ENCODE assay signal across 30 cellular contexts in the genomic region with DNA sequence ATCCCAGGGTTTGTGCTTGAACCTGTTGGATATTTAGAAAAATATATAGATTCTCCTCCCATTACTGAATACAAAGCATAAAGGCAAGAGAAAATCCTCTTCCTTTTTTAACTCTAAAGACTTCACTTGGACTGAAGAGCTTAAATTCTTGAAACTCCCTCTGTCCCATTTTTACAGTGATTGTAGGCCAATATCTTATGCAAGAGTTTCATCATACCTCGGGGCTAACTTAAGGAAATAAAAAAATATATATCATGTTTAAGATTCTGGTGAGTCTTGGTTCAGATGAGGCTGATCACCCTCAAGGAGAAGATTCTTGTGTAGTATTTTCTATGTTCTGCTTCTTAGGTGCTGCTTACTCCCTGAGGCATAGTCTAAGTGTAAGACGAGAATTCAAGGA.
"Had no signal": no experiment of that assay in that cellular context is flagged by ENCODE, and none has a peak within 500 bp of the region (broad histone marks: within the 10 kb centered on the region; RNA-seq: fewer than 3 reads in every experiment).

No MANE protein-coding gene starts in this region.

- H3K27ac Mint-ChIP-seq: activated CD4-positive, alpha-beta memory T cell treated with anti-CD3 and anti-CD28 coated beads for 36 hours; activated T-cell treated with anti-CD3 and anti-CD28 coated beads, Interleukin-2, amount 50 U/mL, for 24 hours; natural killer cell treated with Interleukin-12 subunit alpha and Interleukin-12 subunit beta and Interleukin-15 and Interleukin-18, amount 100 ng/mL, for 72 hours; progenitor cell of endocrine pancreas; stimulated activated memory B cell treated with anti-CD40 and anti-IgM and Interleukin-4, amounts not matched to agents 10 μg/mL and 1 μg/mL and 100 μg/mL, for 72 hours; stimulated activated naive CD8-positive, alpha-beta T cell treated with anti-CD3 and anti-CD28 coated beads, Interleukin-15, amount 100 ng/mL, for 72 hours; T-cell; T-helper 2 cell treated with Interferon-gamma antibody and Interleukin-4, amounts not matched to agents 5 μg/mL and 100 μg/mL, for 36 hours had no signal

- H3K4me3 Mint-ChIP-seq: activated CD4-positive, alpha-beta memory T cell treated with anti-CD3 and anti-CD28 coated beads for 36 hours; activated T-cell treated with anti-CD3 and anti-CD28 coated beads, Interleukin-2, amount 50 U/mL, for 24 hours; natural killer cell treated with Interleukin-12 subunit alpha and Interleukin-12 subunit beta and Interleukin-15 and Interleukin-18, amount 100 ng/mL, for 72 hours; stimulated activated memory B cell treated with anti-CD40 and anti-IgM and Interleukin-4, amounts not matched to agents 10 μg/mL and 1 μg/mL and 100 μg/mL, for 72 hours; stimulated activated naive CD8-positive, alpha-beta T cell treated with anti-CD3 and anti-CD28 coated beads, Interleukin-15, amount 100 ng/mL, for 72 hours; T-cell; T-helper 2 cell treated with Interferon-gamma antibody and Interleukin-4, amounts not matched to agents 5 μg/mL and 100 μg/mL, for 36 hours had no signal

- H3K4me1 Mint-ChIP-seq: stimulated activated memory B cell treated with anti-CD40 and anti-IgM and Interleukin-4, amounts not matched to agents 10 μg/mL and 1 μg/mL and 100 μg/mL, for 72 hours; stimulated activated naive CD8-positive, alpha-beta T cell treated with anti-CD3 and anti-CD28 coated beads, Interleukin-15, amount 100 ng/mL, for 72 hours; T-cell had no signal

- H3K9me3 ChIP-seq: colonic mucosa, lower lobe of right lung, mucosa of descending colon, ovary, thyroid gland, upper lobe of right lung had no signal

- H3K27ac ChIP-seq: colonic mucosa, heart right ventricle, lower lobe of right lung, ovary, thyroid gland, upper lobe of right lung, VCaP had no signal

- H3K4me3 ChIP-seq: colonic mucosa, heart right ventricle, lower lobe of right lung, mucosa of descending colon, ovary, smooth muscle cell, thyroid gland, upper lobe of right lung had no signal

- H3K27me3 Mint-ChIP-seq: activated CD4-positive, alpha-beta memory T cell treated with anti-CD3 and anti-CD28 coated beads for 36 hours; activated T-cell treated with anti-CD3 and anti-CD28 coated beads, Interleukin-2, amount 50 U/mL, for 24 hours; natural killer cell treated with Interleukin-12 subunit alpha and Interleukin-12 subunit beta and Interleukin-15 and Interleukin-18, amount 100 ng/mL, for 72 hours; progenitor cell of endocrine pancreas; stimulated activated memory B cell treated with anti-CD40 and anti-IgM and Interleukin-4, amounts not matched to agents 10 μg/mL and 1 μg/mL and 100 μg/mL, for 72 hours; stimulated activated naive CD8-positive, alpha-beta T cell treated with anti-CD3 and anti-CD28 coated beads, Interleukin-15, amount 100 ng/mL, for 72 hours; T-cell had no signal

- DNase-seq: activated CD4-positive, alpha-beta memory T cell treated with anti-CD3 and anti-CD28 coated beads for 36 hours; activated CD4-positive, alpha-beta T cell treated with anti-CD3 and anti-CD28 coated beads for 48 hours; activated CD8-positive, alpha-beta memory T cell treated with anti-CD3 and anti-CD28 coated beads, Interleukin-2, amount 50 U/mL, for 48 hours; activated gamma-delta T cell; activated naive CD4-positive, alpha-beta T cell treated with anti-CD3 and anti-CD28 coated beads, Interleukin-2, amount 50 U/mL, for 16 hours; activated T-cell treated with anti-CD3 and anti-CD28 coated beads, Interleukin-2, amount 50 U/mL, for 24 hours; colonic mucosa; effector CD8-positive, alpha-beta T cell; erythroblast; foreskin melanocyte; heart right ventricle; lower lobe of right lung; mesenchymal stem cell; mucosa of descending colon; ovary; retina; stimulated activated CD4-positive, alpha-beta T cell treated with anti-CD3 and anti-CD28 coated beads, Interleukin-1b, Interleukin-23, amount 100 ng/mL, for 48 hours; stimulated activated CD4-positive, alpha-beta T cell treated with anti-CD3 and anti-CD28 coated beads, Interleukin-4, amount 100 ng/mL, for 4 hours; stimulated activated CD8-positive, alpha-beta memory T cell treated with anti-CD3 and anti-CD28 coated beads, Interleukin-4, amount 100 ng/mL, for 48 hours; stimulated activated naive CD8-positive, alpha-beta T cell treated with anti-CD3 and anti-CD28 coated beads, Interleukin-15, amount 100 ng/mL, for 72 hours; T-cell; thyroid gland; upper lobe of right lung had no signal

- H3K9me3 Mint-ChIP-seq: activated T-cell treated with anti-CD3 and anti-CD28 coated beads, Interleukin-2, amount 50 U/mL, for 24 hours; stimulated activated memory B cell treated with anti-CD40 and anti-IgM and Interleukin-4, amounts not matched to agents 10 μg/mL and 1 μg/mL and 100 μg/mL, for 72 hours had no signal

- H3K36me3 Mint-ChIP-seq: activated CD4-positive, alpha-beta memory T cell treated with anti-CD3 and anti-CD28 coated beads for 36 hours; stimulated activated memory B cell treated with anti-CD40 and anti-IgM and Interleukin-4, amounts not matched to agents 10 μg/mL and 1 μg/mL and 100 μg/mL, for 72 hours; T-cell had no signal

- H3K27me3 ChIP-seq: colonic mucosa, heart right ventricle, ovary, thyroid gland, upper lobe of right lung had no signal

- ATAC-seq: activated CD4-positive, CD25-positive, alpha-beta regulatory T cell treated with anti-CD3 and anti-CD28 coated beads, Interleukin-2, amount 50 U/mL, for 24 hours; heart right ventricle; lower lobe of right lung; mucosa of descending colon; natural killer cell treated with Interleukin-12 subunit alpha and Interleukin-12 subunit beta and Interleukin-15 and Interleukin-18, amount 100 ng/mL, for 72 hours; stimulated activated memory B cell treated with anti-CD40 and anti-IgM and Interleukin-4, amounts not matched to agents 10 μg/mL and 1 μg/mL and 100 μg/mL, for 72 hours; stimulated activated naive CD8-positive, alpha-beta T cell treated with anti-CD3 and anti-CD28 coated beads, Interleukin-15, amount 100 ng/mL, for 72 hours; T-cell; upper lobe of right lung had no signal

- H3K4me1 ChIP-seq: colonic mucosa, heart right ventricle, lower lobe of right lung, thyroid gland, upper lobe of right lung had no signal

- H3K36me3 ChIP-seq: colonic mucosa, heart right ventricle, lower lobe of right lung, ovary, thyroid gland, upper lobe of right lung had no signal
